ENCODE assay signal across 8 cellular contexts in genomic region chr20:64256282-64256947, GRCh38. TPM values are rescaled to one million over a fixed set of nuclear protein-coding genes. Genes with fewer than 3 reads are reported as not detected.
DNase-seq lines count a peak whose midpoint lies in the region; ATAC-seq and TF ChIP-seq lines count a peak whose summit lies in the region.

No MANE protein-coding gene starts in this region.

- no peak for TF ChIP-seq CTCF in BJ (IDR thresholded peaks at IDR 0.05; ENCODE audit: insufficient read depth, low read depth, low read length)
- TF ChIP-seq CTCF in LNCaP clone FGC (IDR thresholded peaks at IDR 0.05; ENCODE audit: control insufficient read depth, extremely low read depth, insufficient read depth), result no peak

- H3K36me3 Mint-ChIP-seq in dendritic cell treated with granulocyte-macrophage colony-stimulating factor and Interleukin-4, amounts not matched to agents 40 ng/mL and 50 ng/mL, for 4 days (ENCODE audit: low read depth), result peaks cover 23% of the 10 kb centered on the region
- peaks cover 0 to 23% (median 3%) of the 10 kb centered on the region in 3 donors for H3K36me3 Mint-ChIP-seq in naive thymus-derived CD8-positive, alpha-beta T cell

- no peaks in the 10 kb centered on the region for H3K27me3 ChIP-seq in BJ (ENCODE audit: control insufficient read depth, insufficient read depth, low read length)

- H3K27ac Mint-ChIP-seq in dendritic cell treated with granulocyte-macrophage colony-stimulating factor and Interleukin-4, amounts not matched to agents 40 ng/mL and 50 ng/mL, for 4 days, result peak overlapping the region; percentile 91
- peak overlapping the region; percentile 90 to 98 (median 96) for H3K27ac Mint-ChIP-seq in naive thymus-derived CD8-positive, alpha-beta T cell

- CTCF ChIA-PET in BJ (lab: Yijun Ruan, JAX), result interaction anchor here (0.6 to 0.9 kb wide), 3 partner anchors 18 to 217 kb away, joined by 3 read pairs; no protein-coding TSS in a partner anchor

- H3K4me1 Mint-ChIP-seq in dendritic cell treated with granulocyte-macrophage colony-stimulating factor and Interleukin-4, amounts not matched to agents 40 ng/mL and 50 ng/mL, for 4 days (ENCODE audit: low read depth), result peaks cover 50% of the 10 kb centered on the region
- peaks cover 38 to 67% (median 65%) of the 10 kb centered on the region in 4 donors for H3K4me1 Mint-ChIP-seq in naive thymus-derived CD8-positive, alpha-beta T cell

- ATAC-seq in naive thymus-derived CD8-positive, alpha-beta T cell, result no peak
- ATAC-seq in GM19328 (IDR thresholded peaks at IDR 0.05; ENCODE audit: unreplicated experiment) (no peak), HG03354 (IDR thresholded peaks at IDR 0.05; ENCODE audit: poor library complexity, severe bottlenecking, unreplicated experiment) (no peak), GM18868 (IDR thresholded peaks at IDR 0.05; ENCODE audit: unreplicated experiment) (no peak)

- peak overlapping the region; percentile 85 for H3K4me3 ChIP-seq in BJ (ENCODE audit: low read depth, low read length)
- H3K4me3 ChIP-seq in LNCaP clone FGC (ENCODE audit: low read depth, low read length), result peak overlapping the region; percentile 87

- DNase-seq in BJ (ENCODE audit: low read depth), result no peak
- DNase-seq in LNCaP clone FGC (ENCODE audit: low read depth), result no peak
- DNase-seq in naive thymus-derived CD8-positive, alpha-beta T cell, result peak in 1 of 10 donors; percentile 5
- no peak for DNase-seq in NCI-H2171 treated with DMSO at 0.1 percent for 48 hours (lab: John Stamatoyannopoulos, UW)

- H3K36me3 ChIP-seq in BJ (ENCODE audit: control insufficient read depth, insufficient read depth, low read length), result no peaks in the 10 kb centered on the region

- no peaks in the 10 kb centered on the region for H3K9me3 Mint-ChIP-seq in dendritic cell treated with granulocyte-macrophage colony-stimulating factor and Interleukin-4, amounts not matched to agents 40 ng/mL and 50 ng/mL, for 4 days
- H3K9me3 Mint-ChIP-seq in naive thymus-derived CD8-positive, alpha-beta T cell, result no peaks in the 10 kb centered on the region

- peaks cover 3% of the 10 kb centered on the region for H3K27me3 Mint-ChIP-seq in dendritic cell treated with granulocyte-macrophage colony-stimulating factor and Interleukin-4, amounts not matched to agents 40 ng/mL and 50 ng/mL, for 4 days
- peaks cover 0 to 12% (median 2%) of the 10 kb centered on the region in 5 donors for H3K27me3 Mint-ChIP-seq in naive thymus-derived CD8-positive, alpha-beta T cell

- intact Hi-C loops in dendritic cell treated with granulocyte-macrophage colony-stimulating factor and Interleukin-4, amounts not matched to agents 40 ng/mL and 50 ng/mL, for 4 days (cut with micrococcal nuclease), result no loop called here

- H3K4me3 Mint-ChIP-seq in dendritic cell treated with granulocyte-macrophage colony-stimulating factor and Interleukin-4, amounts not matched to agents 40 ng/mL and 50 ng/mL, for 4 days, result peak overlapping the region; percentile 96
- peak overlapping the region; percentile 91 to 98 (median 94) for H3K4me3 Mint-ChIP-seq in naive thymus-derived CD8-positive, alpha-beta T cell

- POLR2A ChIA-PET in BJ (lab: Charles Lee), result no interaction called here
- POLR2A ChIA-PET in naive thymus-derived CD8-positive, alpha-beta T cell (lab: Charles Lee), result interaction anchor here (0.8 to 1.9 kb wide), 14 partner anchors 9 to 736 kb away, joined by 3 to 10 read pairs (median 4); partner anchors contain the start of genes OPRL1, PPDPF and RGS19

RNA-seq across cellular contexts. Expression of gene PCMTD2, which starts 0.9 kb away (rescaled TPM):
- polyA plus RNA-seq in BJ (2011; rRNA removed), result 34.4 and 36.1 TPM in 2 replicates
- polyA minus RNA-seq in BJ (2011; rRNA and poly(A)+ RNA removed), result 9.2 and 9.7 TPM in 2 replicates
- 100 to 1,000 TPM; 229 to 231 TPM for total RNA-seq in naive thymus-derived CD8-positive, alpha-beta T cell
- 10 to 100 TPM; 63.1 to 80.2 (median 74.4) TPM for polyA plus RNA-seq in naive thymus-derived CD8-positive, alpha-beta T cell
